In genomic region chr5:141515141-141515540, GRCh38 we compare ENCODE assay signal across 11 cellular contexts. TPM values are rescaled to one million over a fixed set of nuclear protein-coding genes. Genes with fewer than 3 reads are reported as not detected.
A peak's percentile ranks its signal among the peaks of the same experiment; 100 is the strongest.
DNase-seq lines count a peak whose midpoint lies in the region; ATAC-seq and TF ChIP-seq lines count a peak whose summit lies in the region.
"Had no signal": no experiment of that assay in that cellular context is flagged by ENCODE, and none has a peak within 500 bp of the region (broad histone marks: within the 10 kb centered on the region; RNA-seq: fewer than 3 reads in every experiment).

No MANE protein-coding gene starts in this region.

- H2AFZ ChIP-seq in PC-9 (no peak overlapping the region), neuronal stem cell (ENCODE audit: low read length) (no peak overlapping the region)

- peaks cover 0 to 1% of the 10 kb centered on the region in 2 donors for H3K27me3 Mint-ChIP-seq in CD4-positive, alpha-beta memory T cell
- H3K27me3 Mint-ChIP-seq: activated CD4-positive, alpha-beta T cell treated with anti-CD3 and anti-CD28 coated beads, Interleukin-2, amount 10 ng/mL, durations not matched to agents 7 days and 5 days; central memory CD8-positive, alpha-beta T cell had no signal

- TF ChIP-seq CTCF in PC-9 (conservative IDR thresholded peaks at IDR 0.05): no peak
- no peak for TF ChIP-seq CTCF in foreskin fibroblast (IDR thresholded peaks at IDR 0.05; ENCODE audit: low read depth, low read length)

- no peak overlapping the region for H2BK15ac ChIP-seq in neuronal stem cell (ENCODE audit: low read length)

- no peak overlapping the region for H3K14ac ChIP-seq in neuronal stem cell (ENCODE audit: low read length)

- H3K79me2 ChIP-seq in PC-9 (ENCODE audit: low read depth): no peaks in the 10 kb centered on the region

- CTCF ChIA-PET in CD4-positive, alpha-beta memory T cell (lab: Charles Lee; ENCODE audit: partially characterized antibody): interaction anchor here (0.9 to 8.1 kb wide), 7 partner anchors 8 to 104 kb away, joined by 3 to 144 read pairs (median 6); partner anchors contain the start of genes DIAPH1 and PCDHGA10
- CTCF ChIA-PET in PC-9 (lab: Charles Lee): no interaction called here

- no peak overlapping the region for H2BK120ac ChIP-seq in neuronal stem cell (ENCODE audit: low read depth, low read length)

- no peak overlapping the region for H4K91ac ChIP-seq in neuronal stem cell (ENCODE audit: low read depth, low read length, poor library complexity)

- no peaks in the 10 kb centered on the region for H4K20me1 ChIP-seq in PC-9 (ENCODE audit: insufficient read depth)

- no peak overlapping the region for H4K8ac ChIP-seq in neuronal stem cell (ENCODE audit: low read depth, low read length)

- H3K36me3 ChIP-seq in CD4-positive, alpha-beta memory T cell (ENCODE audit: insufficient read depth, low read length): peaks cover 49% of the 10 kb centered on the region
- H3K36me3 ChIP-seq in PC-9 (ENCODE audit: low read depth) (peaks cover 26% of the 10 kb centered on the region; the same call in 1 of the 2 replicates), neuronal stem cell (replicated peaks in 1 of 2; ENCODE audit: control insufficient read depth in 2 of 2, insufficient read depth in 2 of 2, low read length in 2 of 2) (peaks cover 31 to 79% of the 10 kb centered on the region in 2 donors)

- ATAC-seq in HG02981 (IDR thresholded peaks at IDR 0.05; ENCODE audit: unreplicated experiment): no peak

- H3K4me3 Mint-ChIP-seq in CD4-positive, alpha-beta memory T cell: peak overlapping the region in 1 of 8 donors; percentile 32
- H3K4me3 Mint-ChIP-seq: activated CD4-positive, alpha-beta T cell treated with anti-CD3 and anti-CD28 coated beads, Interleukin-2, amount 10 ng/mL, durations not matched to agents 7 days and 5 days had no signal

- H3K9me3 ChIP-seq in CD4-positive, alpha-beta memory T cell (ENCODE audit: control insufficient read depth in 1 of 2, low read length in 2 of 2): no peaks in the 10 kb centered on the region
- H3K9me3 ChIP-seq in PC-9 (ENCODE audit: insufficient read depth, low read depth): no peaks in the 10 kb centered on the region; the same call in 1 of the 2 replicates
- H3K9me3 ChIP-seq in neuronal stem cell (replicated peaks in 1 of 2; ENCODE audit: control insufficient read depth in 2 of 2, insufficient read depth in 1 of 2, low read depth in 1 of 2, low read length in 2 of 2): peaks cover 0 to 16% of the 10 kb centered on the region in 2 donors
- H3K9me3 ChIP-seq: tibial nerve had no signal

- H3K9me2 ChIP-seq in PC-9 (ENCODE audit: insufficient read depth): no peaks in the 10 kb centered on the region

- H3K9ac ChIP-seq in neuronal stem cell (ENCODE audit: low read depth, low read length, poor library complexity): no peak overlapping the region

- H3K27me3 ChIP-seq in CD4-positive, alpha-beta memory T cell (ENCODE audit: insufficient read depth, low read length): no peaks in the 10 kb centered on the region
- no peaks in the 10 kb centered on the region for H3K27me3 ChIP-seq in PC-9 (ENCODE audit: insufficient read depth, low read depth)
- no peaks in the 10 kb centered on the region for H3K27me3 ChIP-seq in neuronal stem cell (ENCODE audit: control insufficient read depth in 3 of 3, insufficient read depth in 3 of 3, low read depth in 1 of 3, low read length in 3 of 3)
- H3K27me3 ChIP-seq: tibial nerve had no signal

- peaks cover 20% of the 10 kb centered on the region for H3K4me1 ChIP-seq in CD4-positive, alpha-beta memory T cell (ENCODE audit: insufficient read depth, low read length)
- H3K4me1 ChIP-seq in PC-9 (replicated peaks; ENCODE audit: insufficient read depth) (peaks cover 15% of the 10 kb centered on the region), neuronal stem cell (ENCODE audit: control insufficient read depth in 2 of 2, insufficient read depth in 1 of 2, low read depth in 1 of 2, low read length in 2 of 2) (peaks cover 25 to 28% of the 10 kb centered on the region in 2 donors)

- peaks cover 47 to 71% of the 10 kb centered on the region in 2 donors for H3K36me3 Mint-ChIP-seq in CD4-positive, alpha-beta memory T cell

- intact Hi-C loops in CD4-positive, alpha-beta memory T cell (cut with micrococcal nuclease): no loop called here
- intact Hi-C loops in PC-9 (cut with micrococcal nuclease; ENCODE audit: unreplicated experiment): no loop called here

- peaks cover 28% of the 10 kb centered on the region; the same call in 1 of the 2 replicates for H3F3A ChIP-seq in PC-9 (ENCODE audit: insufficient read depth, low read depth)

- POLR2A ChIA-PET in CD4-positive, alpha-beta memory T cell (lab: Charles Lee; ENCODE audit: partially characterized antibody): interaction anchor here (2.1 to 3.1 kb wide), 2 partner anchors 9 to 195 kb away, joined by 4 to 12 read pairs; partner anchors contain the start of gene TAF7
- POLR2A ChIA-PET in PC-9 (lab: Charles Lee; ENCODE audit: unreplicated experiment): no interaction called here

- H3K4me3 ChIP-seq in CD4-positive, alpha-beta memory T cell (ENCODE audit: low read length in 2 of 2): no peak overlapping the region
- H3K4me3 ChIP-seq in PC-9 (no peak overlapping the region), neuronal stem cell (ENCODE audit: low read length in 2 of 2) (no peak overlapping the region), foreskin fibroblast (ENCODE audit: low read depth in 1 of 2, low read length in 2 of 2) (no peak overlapping the region)
- H3K4me3 ChIP-seq: tibial nerve had no signal

- H3K23ac ChIP-seq in neuronal stem cell (ENCODE audit: low read depth, low read length, poor library complexity): no peak overlapping the region

- no peak overlapping the region for H3K4ac ChIP-seq in neuronal stem cell (ENCODE audit: low read length)

- peak overlapping the region; percentile 50 for H2AK5ac ChIP-seq in neuronal stem cell (ENCODE audit: low read depth, low read length)

- no CpG with 5 or more reads among the region's 3 CpGs for WGBS in neuronal stem cell (ENCODE audit: extremely low coverage in 2 of 2, insufficient read length in 2 of 2, insufficient replicate concordance in 1 of 2), 2 donors

- no TSS peak for BruUV-seq in PC-9 (replicated peaks; lab: Mats Ljungman, UMichigan)

- no peak overlapping the region for H2BK12ac ChIP-seq in neuronal stem cell (ENCODE audit: low read length)

- peak overlapping the region; percentile 3 for H2BK5ac ChIP-seq in neuronal stem cell (ENCODE audit: low read length)

- H3K9me3 Mint-ChIP-seq in CD4-positive, alpha-beta memory T cell: no peaks in the 10 kb centered on the region
- H3K9me3 Mint-ChIP-seq: activated CD4-positive, alpha-beta T cell treated with anti-CD3 and anti-CD28 coated beads, Interleukin-2, amount 10 ng/mL, durations not matched to agents 7 days and 5 days; central memory CD8-positive, alpha-beta T cell had no signal

- no peaks in the 10 kb centered on the region for H3K79me1 ChIP-seq in neuronal stem cell (ENCODE audit: low read depth, low read length)

- H3K27ac Mint-ChIP-seq in CD4-positive, alpha-beta memory T cell: peak overlapping the region in 5 of 7 donors; percentile 2 to 70 (median 55)
- H3K27ac Mint-ChIP-seq: activated CD4-positive, alpha-beta T cell treated with anti-CD3 and anti-CD28 coated beads, Interleukin-2, amount 10 ng/mL, durations not matched to agents 7 days and 5 days had no signal

- no peak overlapping the region for H3K4me2 ChIP-seq in PC-9
- no peak overlapping the region for H3K4me2 ChIP-seq in neuronal stem cell (ENCODE audit: insufficient read depth, low read length, poor library complexity, severe bottlenecking)

- peaks cover 14 to 28% (median 22%) of the 10 kb centered on the region in 4 donors for H3K4me1 Mint-ChIP-seq in CD4-positive, alpha-beta memory T cell

- no peak overlapping the region for H3K27ac ChIP-seq in CD4-positive, alpha-beta memory T cell (ENCODE audit: low read depth, low read length)
- H3K27ac ChIP-seq in PC-9 (0 out of 2 replicates have a peak overlapping the region, but pooled peaks have one; percentile 23), epithelial cell of prostate (peak overlapping the region; percentile 97), neuronal stem cell (replicated peaks; ENCODE audit: low read length) (peak overlapping the region; percentile 99)

- no peak for DNase-seq in CD4-positive, alpha-beta memory T cell
- DNase-seq in PC-9 (no peak), epithelial cell of prostate (ENCODE audit: low read depth, low spot score) (no peak), neuronal stem cell (ENCODE audit: low spot score) (no peak), NCI-H2081 treated with DMSO at 0.1 percent for 48 hours (lab: John Stamatoyannopoulos, UW) (no peak), NAMALWA (ENCODE audit: low spot score) (no peak), foreskin fibroblast (no peak)
- DNase-seq: activated CD4-positive, alpha-beta T cell treated with anti-CD3 and anti-CD28 coated beads, Interleukin-2, amount 10 ng/mL, durations not matched to agents 7 days and 5 days had no signal

- peak overlapping the region; percentile 2 for H3K18ac ChIP-seq in neuronal stem cell (ENCODE audit: low read length)

RNA-seq across cellular contexts. Expression of gene PCDHGC5, which starts 26.3 kb away (rescaled TPM):
- not detected for total RNA-seq in CD4-positive, alpha-beta memory T cell
- polyA plus RNA-seq in CD4-positive, alpha-beta memory T cell: not detected
- total RNA-seq in PC-9 (2021): not detected in 2 replicates
- 1.1 TPM for polyA plus RNA-seq in neuronal stem cell (2013, experiment 1 of 2)
- 1.1 TPM for polyA plus RNA-seq in neuronal stem cell (2013, experiment 2 of 2)
- total RNA-seq: activated CD4-positive, alpha-beta T cell treated with anti-CD3 and anti-CD28 coated beads, Interleukin-2, amount 10 ng/mL, durations not matched to agents 7 days and 5 days had no signal

RNA-seq across cellular contexts. Expression of gene PCDHGC4, which starts 30.3 kb away (rescaled TPM):
- total RNA-seq in CD4-positive, alpha-beta memory T cell: not detected
- polyA plus RNA-seq in CD4-positive, alpha-beta memory T cell: under 1 TPM in 1 of 2 donors, not detected in 1; 0.11 TPM
- total RNA-seq in PC-9 (2021): not detected in 2 replicates
- 12.3 TPM for polyA plus RNA-seq in neuronal stem cell (2013, experiment 1 of 2)
- 11.6 TPM for polyA plus RNA-seq in neuronal stem cell (2013, experiment 2 of 2)
- total RNA-seq: activated CD4-positive, alpha-beta T cell treated with anti-CD3 and anti-CD28 coated beads, Interleukin-2, amount 10 ng/mL, durations not matched to agents 7 days and 5 days had no signal

RNA-seq across cellular contexts. Expression of gene PCDHGC3, which starts 39.4 kb away (rescaled TPM):
- total RNA-seq in CD4-positive, alpha-beta memory T cell: under 1 TPM in 1 of 2 experiments, not detected in 1; 0.17 TPM
- under 1 TPM in 1 of 2 donors, not detected in 1; 0.14 TPM for polyA plus RNA-seq in CD4-positive, alpha-beta memory T cell
- 0.50 and 0.53 TPM in 2 replicates for total RNA-seq in PC-9 (2021)
- 113 TPM for polyA plus RNA-seq in neuronal stem cell (2013, experiment 1 of 2)
- 116 TPM for polyA plus RNA-seq in neuronal stem cell (2013, experiment 2 of 2)
- total RNA-seq: activated CD4-positive, alpha-beta T cell treated with anti-CD3 and anti-CD28 coated beads, Interleukin-2, amount 10 ng/mL, durations not matched to agents 7 days and 5 days had no signal
